In the genomic region with DNA sequence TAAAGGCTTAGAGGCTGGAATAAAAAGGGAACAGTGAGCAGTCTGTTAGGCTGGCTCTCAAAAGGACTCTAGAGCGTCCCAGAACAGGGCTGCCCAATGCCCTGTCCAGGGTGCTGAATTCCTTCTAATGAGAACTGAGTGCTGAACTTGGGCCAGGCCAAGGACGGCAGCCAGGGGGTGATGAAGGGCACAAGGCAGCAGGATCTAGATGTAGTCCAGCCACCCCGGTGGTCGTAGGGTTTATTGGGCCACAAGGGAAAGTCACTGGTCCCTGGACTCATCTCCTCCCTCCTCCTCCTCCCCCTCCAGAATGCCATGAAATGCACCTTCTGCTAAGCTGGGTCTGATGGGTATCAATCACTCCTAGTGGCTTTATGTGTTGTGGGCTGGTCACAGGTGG, we compare ENCODE assay signal across 1 cellular context.
TF ChIP-seq lines count a peak whose summit lies in the region.

No MANE protein-coding gene starts in this region.

TF ChIP-seq in HepG2, 621 proteins besides CTCF, POLR2A, EP300 and RAD21 (continued from another document and continues in another):
- TF ChIP-seq, protein P1, sequence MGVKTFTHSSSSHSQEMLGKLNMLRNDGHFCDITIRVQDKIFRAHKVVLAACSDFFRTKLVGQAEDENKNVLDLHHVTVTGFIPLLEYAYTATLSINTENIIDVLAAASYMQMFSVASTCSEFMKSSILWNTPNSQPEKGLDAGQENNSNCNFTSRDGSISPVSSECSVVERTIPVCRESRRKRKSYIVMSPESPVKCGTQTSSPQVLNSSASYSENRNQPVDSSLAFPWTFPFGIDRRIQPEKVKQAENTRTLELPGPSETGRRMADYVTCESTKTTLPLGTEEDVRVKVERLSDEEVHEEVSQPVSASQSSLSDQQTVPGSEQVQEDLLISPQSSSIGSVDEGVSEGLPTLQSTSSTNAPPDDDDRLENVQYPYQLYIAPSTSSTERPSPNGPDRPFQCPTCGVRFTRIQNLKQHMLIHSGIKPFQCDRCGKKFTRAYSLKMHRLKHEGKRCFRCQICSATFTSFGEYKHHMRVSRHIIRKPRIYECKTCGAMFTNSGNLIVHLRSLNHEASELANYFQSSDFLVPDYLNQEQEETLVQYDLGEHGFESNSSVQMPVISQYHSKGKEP (CRISPR knock-in tag; IDR thresholded peaks at IDR 0.05): peak; percentile 95; the same call in 1 of the 2 replicates
- TF ChIP-seq, protein P2, sequence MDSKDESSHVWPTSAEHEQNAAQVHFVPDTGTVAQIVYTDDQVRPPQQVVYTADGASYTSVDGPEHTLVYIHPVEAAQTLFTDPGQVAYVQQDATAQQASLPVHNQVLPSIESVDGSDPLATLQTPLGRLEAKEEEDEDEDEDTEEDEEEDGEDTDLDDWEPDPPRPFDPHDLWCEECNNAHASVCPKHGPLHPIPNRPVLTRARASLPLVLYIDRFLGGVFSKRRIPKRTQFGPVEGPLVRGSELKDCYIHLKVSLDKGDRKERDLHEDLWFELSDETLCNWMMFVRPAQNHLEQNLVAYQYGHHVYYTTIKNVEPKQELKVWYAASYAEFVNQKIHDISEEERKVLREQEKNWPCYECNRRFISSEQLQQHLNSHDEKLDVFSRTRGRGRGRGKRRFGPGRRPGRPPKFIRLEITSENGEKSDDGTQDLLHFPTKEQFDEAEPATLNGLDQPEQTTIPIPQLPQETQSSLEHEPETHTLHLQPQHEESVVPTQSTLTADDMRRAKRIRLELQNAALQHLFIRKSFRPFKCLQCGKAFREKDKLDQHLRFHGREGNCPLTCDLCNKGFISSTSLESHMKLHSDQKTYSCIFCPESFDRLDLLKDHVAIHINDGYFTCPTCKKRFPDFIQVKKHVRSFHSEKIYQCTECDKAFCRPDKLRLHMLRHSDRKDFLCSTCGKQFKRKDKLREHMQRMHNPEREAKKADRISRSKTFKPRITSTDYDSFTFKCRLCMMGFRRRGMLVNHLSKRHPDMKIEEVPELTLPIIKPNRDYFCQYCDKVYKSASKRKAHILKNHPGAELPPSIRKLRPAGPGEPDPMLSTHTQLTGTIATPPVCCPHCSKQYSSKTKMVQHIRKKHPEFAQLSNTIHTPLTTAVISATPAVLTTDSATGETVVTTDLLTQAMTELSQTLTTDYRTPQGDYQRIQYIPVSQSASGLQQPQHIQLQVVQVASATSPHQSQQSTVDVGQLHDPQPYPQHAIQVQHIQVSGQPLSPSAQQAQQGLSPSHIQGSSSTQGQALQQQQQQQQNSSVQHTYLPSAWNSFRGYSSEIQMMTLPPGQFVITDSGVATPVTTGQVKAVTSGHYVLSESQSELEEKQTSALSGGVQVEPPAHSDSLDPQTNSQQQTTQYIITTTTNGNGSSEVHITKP (CRISPR knock-in tag; IDR thresholded peaks at IDR 0.05; ENCODE audit: low read depth): peak; percentile 64; the same call in 1 of the 2 replicates
- TF ChIP-seq ZNF430 (CRISPR knock-in tag; IDR thresholded peaks at IDR 0.05): peak; percentile 25; the same call in 1 of the 2 replicates
- TF ChIP-seq, protein P3, sequence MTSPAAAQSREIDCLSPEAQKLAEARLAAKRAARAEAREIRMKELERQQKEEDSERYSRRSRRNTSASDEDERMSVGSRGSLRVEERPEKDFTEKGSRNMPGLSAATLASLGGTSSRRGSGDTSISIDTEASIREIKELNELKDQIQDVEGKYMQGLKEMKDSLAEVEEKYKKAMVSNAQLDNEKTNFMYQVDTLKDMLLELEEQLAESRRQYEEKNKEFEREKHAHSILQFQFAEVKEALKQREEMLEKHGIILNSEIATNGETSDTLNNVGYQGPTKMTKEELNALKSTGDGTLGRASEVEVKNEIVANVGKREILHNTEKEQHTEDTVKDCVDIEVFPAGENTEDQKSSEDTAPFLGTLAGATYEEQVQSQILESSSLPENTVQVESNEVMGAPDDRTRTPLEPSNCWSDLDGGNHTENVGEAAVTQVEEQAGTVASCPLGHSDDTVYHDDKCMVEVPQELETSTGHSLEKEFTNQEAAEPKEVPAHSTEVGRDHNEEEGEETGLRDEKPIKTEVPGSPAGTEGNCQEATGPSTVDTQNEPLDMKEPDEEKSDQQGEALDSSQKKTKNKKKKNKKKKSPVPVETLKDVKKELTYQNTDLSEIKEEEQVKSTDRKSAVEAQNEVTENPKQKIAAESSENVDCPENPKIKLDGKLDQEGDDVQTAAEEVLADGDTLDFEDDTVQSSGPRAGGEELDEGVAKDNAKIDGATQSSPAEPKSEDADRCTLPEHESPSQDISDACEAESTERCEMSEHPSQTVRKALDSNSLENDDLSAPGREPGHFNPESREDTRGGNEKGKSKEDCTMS (CRISPR knock-in tag; conservative IDR thresholded peaks at IDR 0.05): 0 out of 2 replicates have a peak, but pooled peaks have one; percentile 89
- TF ChIP-seq, protein P4, sequence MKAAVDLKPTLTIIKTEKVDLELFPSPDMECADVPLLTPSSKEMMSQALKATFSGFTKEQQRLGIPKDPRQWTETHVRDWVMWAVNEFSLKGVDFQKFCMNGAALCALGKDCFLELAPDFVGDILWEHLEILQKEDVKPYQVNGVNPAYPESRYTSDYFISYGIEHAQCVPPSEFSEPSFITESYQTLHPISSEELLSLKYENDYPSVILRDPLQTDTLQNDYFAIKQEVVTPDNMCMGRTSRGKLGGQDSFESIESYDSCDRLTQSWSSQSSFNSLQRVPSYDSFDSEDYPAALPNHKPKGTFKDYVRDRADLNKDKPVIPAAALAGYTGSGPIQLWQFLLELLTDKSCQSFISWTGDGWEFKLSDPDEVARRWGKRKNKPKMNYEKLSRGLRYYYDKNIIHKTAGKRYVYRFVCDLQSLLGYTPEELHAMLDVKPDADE (CRISPR knock-in tag; IDR thresholded peaks at IDR 0.05): no peak
- TF ChIP-seq REPIN1 (CRISPR knock-in tag; IDR thresholded peaks at IDR 0.05; ENCODE audit: borderline replicate concordance, low read depth): peak; percentile 58; the same call in 1 of the 2 replicates
- no peak for TF ChIP-seq RFXANK (CRISPR knock-in tag; IDR thresholded peaks at IDR 0.05)
- TF ChIP-seq ZNF256 (CRISPR knock-in tag; conservative IDR thresholded peaks at IDR 0.05): 0 out of 2 replicates have a peak, but pooled peaks have one; percentile 73
- 0 out of 2 replicates have a peak, but pooled peaks have one; percentile 34 for TF ChIP-seq ZNF296 (CRISPR knock-in tag; conservative IDR thresholded peaks at IDR 0.05)
- 0 out of 2 replicates have a peak, but pooled peaks have one; percentile 25 for TF ChIP-seq MEF2D (CRISPR knock-in tag; IDR thresholded peaks at IDR 0.05)
- TF ChIP-seq DR1 (CRISPR knock-in tag; IDR thresholded peaks at IDR 0.05): no peak
- TF ChIP-seq, protein P5, sequence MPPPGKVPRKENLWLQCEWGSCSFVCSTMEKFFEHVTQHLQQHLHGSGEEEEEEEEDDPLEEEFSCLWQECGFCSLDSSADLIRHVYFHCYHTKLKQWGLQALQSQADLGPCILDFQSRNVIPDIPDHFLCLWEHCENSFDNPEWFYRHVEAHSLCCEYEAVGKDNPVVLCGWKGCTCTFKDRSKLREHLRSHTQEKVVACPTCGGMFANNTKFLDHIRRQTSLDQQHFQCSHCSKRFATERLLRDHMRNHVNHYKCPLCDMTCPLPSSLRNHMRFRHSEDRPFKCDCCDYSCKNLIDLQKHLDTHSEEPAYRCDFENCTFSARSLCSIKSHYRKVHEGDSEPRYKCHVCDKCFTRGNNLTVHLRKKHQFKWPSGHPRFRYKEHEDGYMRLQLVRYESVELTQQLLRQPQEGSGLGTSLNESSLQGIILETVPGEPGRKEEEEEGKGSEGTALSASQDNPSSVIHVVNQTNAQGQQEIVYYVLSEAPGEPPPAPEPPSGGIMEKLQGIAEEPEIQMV (CRISPR knock-in tag; IDR thresholded peaks at IDR 0.05; ENCODE audit: low read depth): 0 out of 2 replicates have a peak, but pooled peaks have one; percentile 47
- peak; percentile 75; the same call in 1 of the 2 replicates for TF ChIP-seq SRY (CRISPR knock-in tag; IDR thresholded peaks at IDR 0.05)
- TF ChIP-seq, protein P6, sequence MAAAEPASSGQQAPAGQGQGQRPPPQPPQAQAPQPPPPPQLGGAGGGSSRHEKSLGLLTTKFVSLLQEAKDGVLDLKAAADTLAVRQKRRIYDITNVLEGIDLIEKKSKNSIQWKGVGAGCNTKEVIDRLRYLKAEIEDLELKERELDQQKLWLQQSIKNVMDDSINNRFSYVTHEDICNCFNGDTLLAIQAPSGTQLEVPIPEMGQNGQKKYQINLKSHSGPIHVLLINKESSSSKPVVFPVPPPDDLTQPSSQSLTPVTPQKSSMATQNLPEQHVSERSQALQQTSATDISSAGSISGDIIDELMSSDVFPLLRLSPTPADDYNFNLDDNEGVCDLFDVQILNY (CRISPR knock-in tag; conservative IDR thresholded peaks at IDR 0.05): no peak
- TF ChIP-seq, protein P7, sequence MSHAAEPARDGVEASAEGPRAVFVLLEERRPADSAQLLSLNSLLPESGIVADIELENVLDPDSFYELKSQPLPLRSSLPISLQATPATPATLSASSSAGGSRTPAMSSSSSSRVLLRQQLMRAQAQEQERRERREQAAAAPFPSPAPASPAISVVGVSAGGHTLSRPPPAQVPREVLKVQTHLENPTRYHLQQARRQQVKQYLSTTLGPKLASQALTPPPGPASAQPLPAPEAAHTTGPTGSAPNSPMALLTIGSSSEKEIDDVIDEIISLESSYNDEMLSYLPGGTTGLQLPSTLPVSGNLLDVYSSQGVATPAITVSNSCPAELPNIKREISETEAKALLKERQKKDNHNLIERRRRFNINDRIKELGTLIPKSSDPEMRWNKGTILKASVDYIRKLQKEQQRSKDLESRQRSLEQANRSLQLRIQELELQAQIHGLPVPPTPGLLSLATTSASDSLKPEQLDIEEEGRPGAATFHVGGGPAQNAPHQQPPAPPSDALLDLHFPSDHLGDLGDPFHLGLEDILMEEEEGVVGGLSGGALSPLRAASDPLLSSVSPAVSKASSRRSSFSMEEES (CRISPR knock-in tag; IDR thresholded peaks at IDR 0.05): peak; percentile 80
- TF ChIP-seq ZNF75D (CRISPR knock-in tag; IDR thresholded peaks at IDR 0.05; ENCODE audit: borderline replicate concordance): no peak
- no peak for TF ChIP-seq KDM5A (IDR thresholded peaks at IDR 0.05; ENCODE audit: borderline replicate concordance, low read length)
- TF ChIP-seq RARA (CRISPR knock-in tag; IDR thresholded peaks at IDR 0.05): peak; percentile 48
- no peak for TF ChIP-seq ZNF383 (CRISPR knock-in tag; IDR thresholded peaks at IDR 0.05; ENCODE audit: borderline replicate concordance)
- TF ChIP-seq ZNF7 (CRISPR knock-in tag; IDR thresholded peaks at IDR 0.05): 0 out of 2 replicates have a peak, but pooled peaks have one; percentile 34
- 0 out of 2 replicates have a peak, but pooled peaks have one; percentile 25 for TF ChIP-seq ZNF737 (CRISPR knock-in tag; IDR thresholded peaks at IDR 0.05; ENCODE audit: borderline replicate concordance)
- TF ChIP-seq, protein P8, sequence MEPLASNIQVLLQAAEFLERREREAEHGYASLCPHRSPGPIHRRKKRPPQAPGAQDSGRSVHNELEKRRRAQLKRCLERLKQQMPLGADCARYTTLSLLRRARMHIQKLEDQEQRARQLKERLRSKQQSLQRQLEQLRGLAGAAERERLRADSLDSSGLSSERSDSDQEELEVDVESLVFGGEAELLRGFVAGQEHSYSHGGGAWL (CRISPR knock-in tag; IDR thresholded peaks at IDR 0.05): peak; percentile 78; the same call in 1 of the 2 replicates
- TF ChIP-seq POLR2AphosphoS5 (IDR thresholded peaks at IDR 0.05; ENCODE audit: low read depth, low read length): no peak
- peak; percentile 98 for TF ChIP-seq ZSCAN9 (CRISPR knock-in tag; IDR thresholded peaks at IDR 0.05; ENCODE audit: borderline replicate concordance)
- TF ChIP-seq, protein P9, sequence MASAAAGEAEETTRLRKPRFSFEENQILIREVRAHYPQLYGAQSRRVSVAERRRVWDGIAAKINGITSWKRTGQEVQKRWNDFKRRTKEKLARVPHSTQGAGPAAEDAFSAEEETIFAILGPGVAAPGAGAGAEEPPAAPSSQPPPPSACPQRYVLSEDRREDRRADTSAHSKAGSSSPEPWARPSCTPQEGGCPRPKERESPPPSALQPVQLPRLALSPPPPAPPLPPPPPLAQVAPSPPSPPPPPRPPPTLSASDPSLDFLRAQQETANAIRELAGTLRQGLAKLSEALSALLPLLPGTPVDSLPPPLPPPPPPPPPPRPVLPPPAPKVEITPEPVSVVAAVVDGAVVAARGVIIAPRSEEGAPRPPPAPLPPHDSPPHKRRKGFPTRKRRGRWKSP (CRISPR knock-in tag; IDR thresholded peaks at IDR 0.05): no peak
- TF ChIP-seq, protein P10, sequence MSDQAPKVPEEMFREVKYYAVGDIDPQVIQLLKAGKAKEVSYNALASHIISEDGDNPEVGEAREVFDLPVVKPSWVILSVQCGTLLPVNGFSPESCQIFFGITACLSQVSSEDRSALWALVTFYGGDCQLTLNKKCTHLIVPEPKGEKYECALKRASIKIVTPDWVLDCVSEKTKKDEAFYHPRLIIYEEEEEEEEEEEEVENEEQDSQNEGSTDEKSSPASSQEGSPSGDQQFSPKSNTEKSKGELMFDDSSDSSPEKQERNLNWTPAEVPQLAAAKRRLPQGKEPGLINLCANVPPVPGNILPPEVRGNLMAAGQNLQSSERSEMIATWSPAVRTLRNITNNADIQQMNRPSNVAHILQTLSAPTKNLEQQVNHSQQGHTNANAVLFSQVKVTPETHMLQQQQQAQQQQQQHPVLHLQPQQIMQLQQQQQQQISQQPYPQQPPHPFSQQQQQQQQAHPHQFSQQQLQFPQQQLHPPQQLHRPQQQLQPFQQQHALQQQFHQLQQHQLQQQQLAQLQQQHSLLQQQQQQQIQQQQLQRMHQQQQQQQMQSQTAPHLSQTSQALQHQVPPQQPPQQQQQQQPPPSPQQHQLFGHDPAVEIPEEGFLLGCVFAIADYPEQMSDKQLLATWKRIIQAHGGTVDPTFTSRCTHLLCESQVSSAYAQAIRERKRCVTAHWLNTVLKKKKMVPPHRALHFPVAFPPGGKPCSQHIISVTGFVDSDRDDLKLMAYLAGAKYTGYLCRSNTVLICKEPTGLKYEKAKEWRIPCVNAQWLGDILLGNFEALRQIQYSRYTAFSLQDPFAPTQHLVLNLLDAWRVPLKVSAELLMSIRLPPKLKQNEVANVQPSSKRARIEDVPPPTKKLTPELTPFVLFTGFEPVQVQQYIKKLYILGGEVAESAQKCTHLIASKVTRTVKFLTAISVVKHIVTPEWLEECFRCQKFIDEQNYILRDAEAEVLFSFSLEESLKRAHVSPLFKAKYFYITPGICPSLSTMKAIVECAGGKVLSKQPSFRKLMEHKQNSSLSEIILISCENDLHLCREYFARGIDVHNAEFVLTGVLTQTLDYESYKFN (CRISPR knock-in tag; conservative IDR thresholded peaks at IDR 0.05): no peak
